In genomic region chr3:159894386-159894785, GRCh38 we compare ENCODE assay signal across 21 cellular contexts. TPM values are rescaled to one million over a fixed set of nuclear protein-coding genes. Genes with fewer than 3 reads are reported as not detected.
"Had no signal": no experiment of that assay in that cellular context is flagged by ENCODE, and none has a peak within 500 bp of the region (broad histone marks: within the 10 kb centered on the region; RNA-seq: fewer than 3 reads in every experiment).

No MANE protein-coding gene starts in this region.

- H3K27me3 ChIP-seq: esophagus muscularis mucosa, gastroesophageal sphincter, left lung, neural progenitor cell, sigmoid colon, stomach, upper lobe of right lung had no signal

- H3K36me3 Mint-ChIP-seq: naive thymus-derived CD4-positive, alpha-beta T cell; stimulated activated effector memory CD8-positive, alpha-beta T cell treated with anti-CD3 and anti-CD28 coated beads, Interleukin-12 subunit alpha, Interleukin-12 subunit beta, amount 100 ng/mL, for 72 hours had no signal

- H3K9me3 Mint-ChIP-seq: activated CD4-positive, alpha-beta T cell treated with anti-CD3 and anti-CD28 coated beads, Interleukin-2, amount 10 ng/mL, durations not matched to agents 7 days and 5 days; activated T-cell treated with anti-CD3 and anti-CD28 coated beads, Interleukin-2, amount 50 U/mL, for 24 hours; activated T-helper 2 cell treated with anti-CD3 and anti-CD28 coated beads, Interferon-gamma antibody, Interleukin-2, Interleukin-4, amounts not matched to agents 10 μg/mL and 5 μg/mL and 100 μg/mL, durations not matched to agents 14 hours and 24 hours and 36 hours; dendritic cell treated with granulocyte-macrophage colony-stimulating factor and Interleukin-4, amounts not matched to agents 40 ng/mL and 50 ng/mL, for 4 days; naive thymus-derived CD4-positive, alpha-beta T cell; neural progenitor cell; stimulated activated effector memory CD8-positive, alpha-beta T cell treated with anti-CD3 and anti-CD28 coated beads, Interleukin-12 subunit alpha, Interleukin-12 subunit beta, amount 100 ng/mL, for 72 hours; T-helper 1 cell treated with Interleukin-12 subunit alpha and Interleukin-12 subunit beta and Interleukin-4 antibody, amounts not matched to agents 30 μg/mL and 1 μg/mL, for 36 hours had no signal

- H3K4me3 Mint-ChIP-seq: activated CD4-positive, alpha-beta T cell treated with anti-CD3 and anti-CD28 coated beads, Interleukin-2, amount 10 ng/mL, durations not matched to agents 7 days and 5 days; activated CD8-positive, alpha-beta T cell treated with anti-CD3 and anti-CD28 coated beads, Interleukin-2, amount 10 ng/mL, durations not matched to agents 7 days and 5 days; activated T-cell treated with anti-CD3 and anti-CD28 coated beads, Interleukin-2, amount 50 U/mL, for 24 hours; dendritic cell treated with granulocyte-macrophage colony-stimulating factor and Interleukin-4, amounts not matched to agents 40 ng/mL and 50 ng/mL, for 4 days; naive thymus-derived CD4-positive, alpha-beta T cell; neural progenitor cell; stimulated activated effector memory CD8-positive, alpha-beta T cell treated with anti-CD3 and anti-CD28 coated beads, Interleukin-12 subunit alpha, Interleukin-12 subunit beta, amount 100 ng/mL, for 72 hours; T-helper 1 cell treated with Interleukin-12 subunit alpha and Interleukin-12 subunit beta and Interleukin-4 antibody, amounts not matched to agents 30 μg/mL and 1 μg/mL, for 36 hours had no signal

- H3K9me3 ChIP-seq: esophagus muscularis mucosa, gastroesophageal sphincter, left lung, sigmoid colon, stomach, upper lobe of right lung had no signal

- H3K27ac Mint-ChIP-seq: activated CD4-positive, alpha-beta T cell treated with anti-CD3 and anti-CD28 coated beads, Interleukin-2, amount 10 ng/mL, durations not matched to agents 7 days and 5 days; activated CD8-positive, alpha-beta T cell treated with anti-CD3 and anti-CD28 coated beads, Interleukin-2, amount 10 ng/mL, durations not matched to agents 7 days and 5 days; activated T-cell treated with anti-CD3 and anti-CD28 coated beads, Interleukin-2, amount 50 U/mL, for 24 hours; activated T-helper 2 cell treated with anti-CD3 and anti-CD28 coated beads, Interferon-gamma antibody, Interleukin-2, Interleukin-4, amounts not matched to agents 10 μg/mL and 5 μg/mL and 100 μg/mL, durations not matched to agents 14 hours and 24 hours and 36 hours; dendritic cell treated with granulocyte-macrophage colony-stimulating factor and Interleukin-4, amounts not matched to agents 40 ng/mL and 50 ng/mL, for 4 days; naive thymus-derived CD4-positive, alpha-beta T cell; neural progenitor cell; stimulated activated effector memory CD8-positive, alpha-beta T cell treated with anti-CD3 and anti-CD28 coated beads, Interleukin-12 subunit alpha, Interleukin-12 subunit beta, amount 100 ng/mL, for 72 hours; T-helper 1 cell treated with Interleukin-12 subunit alpha and Interleukin-12 subunit beta and Interleukin-4 antibody, amounts not matched to agents 30 μg/mL and 1 μg/mL, for 36 hours had no signal

- DNase-seq: activated CD4-positive, alpha-beta T cell treated with anti-CD3 and anti-CD28 coated beads, Interleukin-2, amount 10 ng/mL, durations not matched to agents 7 days and 5 days; activated CD8-positive, alpha-beta T cell treated with anti-CD3 and anti-CD28 coated beads, Interleukin-2, amount 10 ng/mL, durations not matched to agents 7 days and 5 days; activated naive CD4-positive, alpha-beta T cell treated with Interleukin-2 at 50 U/mL for 16 hours; activated T-cell treated with anti-CD3 and anti-CD28 coated beads, Interleukin-2, amount 50 U/mL, for 24 hours; cerebellar nuclear complex; effector memory CD4-positive, alpha-beta T cell; islet precursor cell; left lung; mesenchymal stem cell; naive thymus-derived CD4-positive, alpha-beta T cell; sigmoid colon; stimulated activated CD4-positive, alpha-beta T cell treated with anti-CD3 and anti-CD28 coated beads, Interleukin-4, amount 100 ng/mL, for 24 hours; stomach; upper lobe of right lung had no signal

- H2AFZ ChIP-seq: neural progenitor cell had no signal

- H3K4me2 ChIP-seq: neural progenitor cell had no signal

- H3K4me1 Mint-ChIP-seq: activated CD4-positive, alpha-beta T cell treated with anti-CD3 and anti-CD28 coated beads, Interleukin-2, amount 10 ng/mL, durations not matched to agents 7 days and 5 days; naive thymus-derived CD4-positive, alpha-beta T cell; stimulated activated effector memory CD8-positive, alpha-beta T cell treated with anti-CD3 and anti-CD28 coated beads, Interleukin-12 subunit alpha, Interleukin-12 subunit beta, amount 100 ng/mL, for 72 hours had no signal

- H3K9ac ChIP-seq: neural progenitor cell had no signal

- H3K27ac ChIP-seq: esophagus muscularis mucosa, gastroesophageal sphincter, left lung, neural progenitor cell, sigmoid colon, stomach, upper lobe of right lung had no signal

- H3K4me3 ChIP-seq: esophagus muscularis mucosa, gastroesophageal sphincter, left lung, neural progenitor cell, sigmoid colon, stomach, upper lobe of right lung had no signal

- H3K27me3 Mint-ChIP-seq: dendritic cell treated with granulocyte-macrophage colony-stimulating factor and Interleukin-4, amounts not matched to agents 40 ng/mL and 50 ng/mL, for 4 days had no signal

RNA-seq across cellular contexts. Expression of gene SCHIP1, which starts 54.7 kb away (rescaled TPM):
- total RNA-seq: activated CD8-positive, alpha-beta T cell treated with anti-CD3 and anti-CD28 coated beads, Interleukin-2, amount 10 ng/mL, durations not matched to agents 7 days and 5 days; naive thymus-derived CD4-positive, alpha-beta T cell had no signal
- polyA plus RNA-seq: naive thymus-derived CD4-positive, alpha-beta T cell had no signal
